Comparison of ENCODE assay signal across 12 cellular contexts in genomic region chr20:62427172-62428007, GRCh38. TPM values are rescaled to one million over a fixed set of nuclear protein-coding genes. Genes with fewer than 3 reads are reported as not detected.
A peak's percentile ranks its signal among the peaks of the same experiment; 100 is the strongest.
DNase-seq lines count a peak whose midpoint lies in the region; ATAC-seq, FAIRE-seq and TF ChIP-seq lines count a peak whose summit lies in the region.
"Had no signal": no experiment of that assay in that cellular context is flagged by ENCODE, and none has a peak within 500 bp of the region (broad histone marks: within the 10 kb centered on the region; RNA-seq: fewer than 3 reads in every experiment).

A gene with protein sequence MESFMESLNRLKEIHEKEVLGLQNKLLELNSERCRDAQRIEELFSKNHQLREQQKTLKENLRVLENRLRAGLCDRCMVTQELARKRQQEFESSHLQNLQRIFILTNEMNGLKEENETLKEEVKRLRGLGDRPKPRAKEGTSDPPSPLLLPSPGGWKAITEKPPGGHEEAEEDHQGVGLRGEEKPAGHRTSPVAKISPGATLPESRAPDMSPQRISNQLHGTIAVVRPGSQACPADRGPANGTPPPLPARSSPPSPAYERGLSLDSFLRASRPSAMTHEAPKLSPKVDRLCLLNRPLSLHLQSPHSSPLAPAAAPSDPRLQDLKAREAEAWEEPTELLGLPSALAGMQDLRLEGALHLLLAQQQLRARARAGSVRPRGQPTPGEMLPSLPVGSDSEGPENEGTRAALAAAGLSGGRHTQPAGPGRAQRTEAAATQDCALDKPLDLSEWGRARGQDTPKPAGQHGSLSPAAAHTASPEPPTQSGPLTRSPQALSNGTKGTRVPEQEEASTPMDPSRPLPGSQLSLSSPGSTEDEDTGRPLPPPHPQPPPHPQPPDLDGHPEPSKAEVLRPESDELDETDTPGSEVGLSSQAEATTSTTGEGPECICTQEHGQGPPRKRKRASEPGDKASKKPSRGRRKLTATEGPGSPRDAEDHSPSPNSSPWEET (minus strand): TSS chr20:62427539. CDS start chr20:62419647, 7,892 bp downstream.

- no peaks in the 10 kb centered on the region for H3K9me3 ChIP-seq in lower lobe of right lung
- H3K9me3 ChIP-seq: SJSA1 had no signal

- peak within 1 kb of the TSS; percentile 80 for H3K27ac ChIP-seq in C4-2B
- peak within 1 kb of the TSS; percentile 46 for H3K27ac ChIP-seq in lower lobe of right lung
- H3K27ac ChIP-seq: HL-60, SJSA1 had no signal

- intact Hi-C loops in lower lobe of right lung (cut with DNase I), result no loop called here

- DNase-seq in NCI-H1417 (lab: John Stamatoyannopoulos, UW) (peak in 2 of 3 experiments; percentile 83 to 94), bronchial epithelial cell (ENCODE audit: low read depth) (peak; percentile 93), lower lobe of right lung (peak; percentile 91), RKO (ENCODE audit: low spot score) (no peak), A172 (ENCODE audit: low spot score) (no peak)
- no peak for DNase-seq in activated CD8-positive, alpha-beta memory T cell treated with anti-CD3 and anti-CD28 coated beads, Interleukin-2, amount 50 U/mL, for 48 hours
- DNase-seq: EL, NCI-H1930 had no signal

- no peaks in the 10 kb centered on the region for H3K36me3 ChIP-seq in bronchial epithelial cell (ENCODE audit: control insufficient read depth, insufficient read depth, low read length)
- H3K36me3 ChIP-seq in lower lobe of right lung, result no peaks in the 10 kb centered on the region
- H3K36me3 ChIP-seq: SJSA1 had no signal

- TF ChIP-seq CTCF in C4-2B (conservative IDR thresholded peaks at IDR 0.05) (no peak), bronchial epithelial cell (IDR thresholded peaks at IDR 0.05; ENCODE audit: insufficient read depth, low read length, severe bottlenecking) (peak; percentile 75), lower lobe of right lung (IDR thresholded peaks at IDR 0.05) (no peak)

- peaks cover 5% of the 10 kb centered on the region for H3K27me3 ChIP-seq in bronchial epithelial cell (ENCODE audit: control insufficient read depth, insufficient read depth, low read length)
- peaks cover 5% of the 10 kb centered on the region for H3K27me3 ChIP-seq in lower lobe of right lung (ENCODE audit: low read depth)

- FAIRE-seq in bronchial epithelial cell (lab: Jason Lieb, UNC), result no peak

- H3K4me3 ChIP-seq in bronchial epithelial cell (ENCODE audit: low read depth, low read length) (peak within 1 kb of the TSS; percentile 37), lower lobe of right lung (peak within 1 kb of the TSS; percentile 41)
- H3K4me3 ChIP-seq: SJSA1 had no signal

- H3K4me1 ChIP-seq in lower lobe of right lung, result peaks cover 9% of the 10 kb centered on the region
- H3K4me1 ChIP-seq: SJSA1 had no signal

- ATAC-seq in lower lobe of right lung (peak; percentile 89 to 93), HG03439 (IDR thresholded peaks at IDR 0.05; ENCODE audit: unreplicated experiment) (no peak)

RNA-seq across cellular contexts. Expression of the gene that starts here (rescaled TPM):
- total RNA-seq in bronchial epithelial cell (under 0.01 and 1.0 TPM in 2 replicates), lower lobe of right lung (2.0 TPM)
- total RNA-seq in A172 (2014; rRNA removed; shearing (Covaris generic)), result not detected in 2 replicates
- total RNA-seq: SJSA1 had no signal

Comparison
In these comparisons a context has a peak if more than half of its experiments do, and no peak if none do; other contexts are left out.
1. DNase-seq: peak in NCI-H1417 (2 of 3), bronchial epithelial cell (single experiment) and lower lobe of right lung (single experiment); none in RKO (single experiment), A172 (single experiment) and activated CD8-positive, alpha-beta memory T cell treated with anti-CD3 and anti-CD28 coated beads, Interleukin-2, amount 50 U/mL, for 48 hours (single experiment).